In genomic region chr16:46908540-46909372, GRCh38 we compare ENCODE assay signal across 1 cellular context.
TF ChIP-seq lines count a peak whose summit lies in the region.

No MANE protein-coding gene starts in this region.

TF ChIP-seq in HepG2, 621 proteins besides CTCF, POLR2A, EP300 and RAD21 (continued from another document):
- TF ChIP-seq, protein P1, sequence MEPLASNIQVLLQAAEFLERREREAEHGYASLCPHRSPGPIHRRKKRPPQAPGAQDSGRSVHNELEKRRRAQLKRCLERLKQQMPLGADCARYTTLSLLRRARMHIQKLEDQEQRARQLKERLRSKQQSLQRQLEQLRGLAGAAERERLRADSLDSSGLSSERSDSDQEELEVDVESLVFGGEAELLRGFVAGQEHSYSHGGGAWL (CRISPR knock-in tag; IDR thresholded peaks at IDR 0.05): no peak
- TF ChIP-seq ZNF367 (CRISPR knock-in tag; IDR thresholded peaks at IDR 0.05; ENCODE audit: borderline replicate concordance) (no peak), ZNF430 (CRISPR knock-in tag; IDR thresholded peaks at IDR 0.05) (peak; percentile 53; the same call in 1 of the 2 replicates), ETV6 (CRISPR knock-in tag; conservative IDR thresholded peaks at IDR 0.05) (no peak), ZNF280D (CRISPR knock-in tag; IDR thresholded peaks at IDR 0.05) (no peak), FOXC1 (CRISPR knock-in tag; IDR thresholded peaks at IDR 0.05; ENCODE audit: borderline replicate concordance) (no peak), STAG1 (CRISPR knock-in tag; IDR thresholded peaks at IDR 0.05) (peak; percentile 75), KLF9 (CRISPR knock-in tag; IDR thresholded peaks at IDR 0.05; ENCODE audit: low read depth) (0 out of 2 replicates have a peak, but pooled peaks have one; percentile 69), ZKSCAN8 (CRISPR knock-in tag; IDR thresholded peaks at IDR 0.05; ENCODE audit: borderline replicate concordance) (peak; percentile 59; the same call in 1 of the 2 replicates), IRF2 (CRISPR knock-in tag; IDR thresholded peaks at IDR 0.05) (0 out of 2 replicates have a peak, but pooled peaks have one; percentile 14), SAP130 (CRISPR knock-in tag; IDR thresholded peaks at IDR 0.05; ENCODE audit: low read depth) (peak; percentile 39; the same call in 1 of the 2 replicates), ZBED4 (CRISPR knock-in tag; IDR thresholded peaks at IDR 0.05; ENCODE audit: borderline replicate concordance) (no peak), SAFB2 (CRISPR knock-in tag; IDR thresholded peaks at IDR 0.05; ENCODE audit: borderline replicate concordance, low read depth) (no peak), ZNF3 (CRISPR knock-in tag; IDR thresholded peaks at IDR 0.05) (peak; percentile 55; the same call in 1 of the 2 replicates), TEAD3 (CRISPR knock-in tag; optimal IDR thresholded peaks at IDR 0.05; ENCODE audit: borderline replicate concordance) (peak; percentile 6), ZNF552 (CRISPR knock-in tag; IDR thresholded peaks at IDR 0.05; ENCODE audit: borderline replicate concordance) (no peak), PPARG (CRISPR knock-in tag; conservative IDR thresholded peaks at IDR 0.05) (no peak; the same call in 1 of the 2 replicates), CHCHD3 (CRISPR knock-in tag; IDR thresholded peaks at IDR 0.05) (no peak), ZNF703 (CRISPR knock-in tag; IDR thresholded peaks at IDR 0.05; ENCODE audit: borderline replicate concordance) (no peak), ZNF644 (CRISPR knock-in tag; IDR thresholded peaks at IDR 0.05; ENCODE audit: low read depth) (no peak), AKNA (CRISPR knock-in tag; IDR thresholded peaks at IDR 0.05; ENCODE audit: borderline replicate concordance) (no peak), NR2F6 (IDR thresholded peaks at IDR 0.05) (no peak), NR2F6 (CRISPR knock-in tag; IDR thresholded peaks at IDR 0.05) (0 out of 2 replicates have a peak, but pooled peaks have one; percentile 15), ZFP82 (CRISPR knock-in tag; IDR thresholded peaks at IDR 0.05; ENCODE audit: borderline replicate concordance) (no peak), PAF1 (CRISPR knock-in tag; IDR thresholded peaks at IDR 0.05) (peak; percentile 81; the same call in 1 of the 2 replicates), ZNF124 (CRISPR knock-in tag; IDR thresholded peaks at IDR 0.05) (no peak)
- TF ChIP-seq, protein P2, sequence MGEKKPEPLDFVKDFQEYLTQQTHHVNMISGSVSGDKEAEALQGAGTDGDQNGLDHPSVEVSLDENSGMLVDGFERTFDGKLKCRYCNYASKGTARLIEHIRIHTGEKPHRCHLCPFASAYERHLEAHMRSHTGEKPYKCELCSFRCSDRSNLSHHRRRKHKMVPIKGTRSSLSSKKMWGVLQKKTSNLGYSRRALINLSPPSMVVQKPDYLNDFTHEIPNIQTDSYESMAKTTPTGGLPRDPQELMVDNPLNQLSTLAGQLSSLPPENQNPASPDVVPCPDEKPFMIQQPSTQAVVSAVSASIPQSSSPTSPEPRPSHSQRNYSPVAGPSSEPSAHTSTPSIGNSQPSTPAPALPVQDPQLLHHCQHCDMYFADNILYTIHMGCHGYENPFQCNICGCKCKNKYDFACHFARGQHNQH (CRISPR knock-in tag; IDR thresholded peaks at IDR 0.05): 0 out of 2 replicates have a peak, but pooled peaks have one; percentile 29
- TF ChIP-seq, protein P3, sequence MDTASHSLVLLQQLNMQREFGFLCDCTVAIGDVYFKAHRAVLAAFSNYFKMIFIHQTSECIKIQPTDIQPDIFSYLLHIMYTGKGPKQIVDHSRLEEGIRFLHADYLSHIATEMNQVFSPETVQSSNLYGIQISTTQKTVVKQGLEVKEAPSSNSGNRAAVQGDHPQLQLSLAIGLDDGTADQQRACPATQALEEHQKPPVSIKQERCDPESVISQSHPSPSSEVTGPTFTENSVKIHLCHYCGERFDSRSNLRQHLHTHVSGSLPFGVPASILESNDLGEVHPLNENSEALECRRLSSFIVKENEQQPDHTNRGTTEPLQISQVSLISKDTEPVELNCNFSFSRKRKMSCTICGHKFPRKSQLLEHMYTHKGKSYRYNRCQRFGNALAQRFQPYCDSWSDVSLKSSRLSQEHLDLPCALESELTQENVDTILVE (CRISPR knock-in tag; IDR thresholded peaks at IDR 0.05): peak; percentile 61; the same call in 1 of the 2 replicates
TF ChIP-seq in HepG2: peak in this region for 31.
